23 cellular contexts compared by ENCODE assay signal in the genomic region with DNA sequence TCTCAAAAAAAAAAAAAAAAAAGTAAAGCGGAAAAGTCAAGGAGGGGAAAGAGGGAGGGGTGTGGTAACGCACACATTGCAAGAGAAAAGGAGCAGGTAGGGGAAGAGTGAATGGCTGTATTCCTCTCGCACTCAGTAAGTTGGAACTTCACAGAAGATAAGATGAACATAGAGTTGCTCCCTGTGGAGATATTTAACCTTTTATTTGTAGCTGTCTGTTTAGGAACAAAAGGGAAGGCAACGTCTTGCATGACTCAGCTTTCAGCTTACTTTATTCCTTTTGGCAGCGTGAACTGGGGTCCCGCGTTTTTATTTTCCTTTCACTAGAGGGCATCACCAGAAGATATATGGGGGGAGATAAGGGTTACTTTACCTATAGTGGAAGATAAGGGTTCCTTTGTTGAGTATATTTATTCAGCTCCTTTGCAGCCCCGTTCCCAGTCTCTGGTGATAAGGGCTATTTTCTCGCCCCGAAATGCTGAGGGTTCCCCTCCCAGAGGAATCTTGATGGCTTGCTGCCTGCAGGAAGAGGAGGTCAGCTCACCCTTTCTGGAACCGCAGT.
A peak's percentile ranks its signal among the peaks of the same experiment; 100 is the strongest.
DNase-seq lines count a peak whose midpoint lies in the region; ATAC-seq, FAIRE-seq and TF ChIP-seq lines count a peak whose summit lies in the region.
"Had no signal": no experiment of that assay in that cellular context is flagged by ENCODE, and none has a peak within 500 bp of the region (broad histone marks: within the 10 kb centered on the region; RNA-seq: fewer than 3 reads in every experiment).

No MANE protein-coding gene starts in this region.

- no peak overlapping the region for H3K4me3 Mint-ChIP-seq in activated T-cell treated with anti-CD3 and anti-CD28 coated beads, Interleukin-2, amount 50 U/mL, for 24 hours
- no peak overlapping the region for H3K4me3 Mint-ChIP-seq in activated T-cell treated with anti-CD3 and anti-CD28 coated beads, Interleukin-2, amount 50 U/mL, for 4 hours
- H3K4me3 Mint-ChIP-seq in activated B cell treated with CpG ODN at 0.5 μM for 24 hours = no peak overlapping the region
- H3K4me3 Mint-ChIP-seq: activated naive CD8-positive, alpha-beta T cell; activated T-cell treated with anti-CD3 and anti-CD28 coated beads, Interleukin-2, amount 50 U/mL, for 72 hours had no signal

- no peak for TF ChIP-seq POLR2A in GM12891 (IDR thresholded peaks at IDR 0.05; ENCODE audit: low read depth, low read length)

- peaks cover 95% of the 10 kb centered on the region for H3K36me3 Mint-ChIP-seq in activated T-cell treated with anti-CD3 and anti-CD28 coated beads, Interleukin-2, amount 50 U/mL, for 24 hours (ENCODE audit: low read depth)
- H3K36me3 Mint-ChIP-seq in activated T-cell treated with anti-CD3 and anti-CD28 coated beads, Interleukin-2, amount 50 U/mL, for 4 hours (ENCODE audit: insufficient read depth) = peaks cover 62% of the 10 kb centered on the region
- H3K36me3 Mint-ChIP-seq in activated B cell treated with CpG ODN at 0.5 μM for 24 hours (ENCODE audit: low read depth) = peaks cover 87% of the 10 kb centered on the region

- no peak for ATAC-seq in activated T-cell treated with anti-CD3 and anti-CD28 coated beads, Interleukin-2, amount 50 U/mL, for 4 hours
- no peak for ATAC-seq in activated B cell treated with CpG ODN at 0.5 μM for 24 hours (ENCODE audit: low read depth)
- ATAC-seq in GM21786 (IDR thresholded peaks at IDR 0.05; ENCODE audit: unreplicated experiment) = no peak
- ATAC-seq in GM21381 (IDR thresholded peaks at IDR 0.05; ENCODE audit: unreplicated experiment) = no peak
- ATAC-seq: activated T-cell treated with anti-CD3 and anti-CD28 coated beads, Interleukin-2, amount 50 U/mL, for 72 hours; left ventricle myocardium superior had no signal

- no peak overlapping the region for H3K4me3 ChIP-seq in iPS-18a (ENCODE audit: low read length)
- H3K4me3 ChIP-seq: PC-9, SK-N-MC, tibial artery had no signal

- no peaks in the 10 kb centered on the region for H3K36me3 ChIP-seq in iPS-18a (ENCODE audit: control insufficient read depth, low read depth, low read length)

- H3K27me3 ChIP-seq in iPS-18a (ENCODE audit: control insufficient read depth, insufficient read depth, low read length) = no peaks in the 10 kb centered on the region
- H3K27me3 ChIP-seq: tibial artery had no signal

- intact Hi-C loops in activated B cell treated with CpG ODN at 0.5 μM for 24 hours (cut with micrococcal nuclease) = no loop called here

- POLR2A ChIA-PET in activated B cell treated with CpG ODN at 0.5 μM for 24 hours (lab: Charles Lee) = no interaction called here

- no peak for FAIRE-seq in GM12891 (lab: Jason Lieb, UNC)
- FAIRE-seq: A204.1, small intestine, TTC549 had no signal

- no peak for TF ChIP-seq CTCF in activated B cell treated with CpG ODN at 0.5 μM for 24 hours (IDR thresholded peaks at IDR 0.05)

- H3K9ac ChIP-seq in iPS-18a (ENCODE audit: low read length) = peak overlapping the region; percentile 2

- peak overlapping the region; percentile 14 for H3K27ac Mint-ChIP-seq in activated T-cell treated with anti-CD3 and anti-CD28 coated beads, Interleukin-2, amount 50 U/mL, for 24 hours
- H3K27ac Mint-ChIP-seq in activated B cell treated with CpG ODN at 0.5 μM for 24 hours = peak overlapping the region; percentile 60
- H3K27ac Mint-ChIP-seq: activated naive CD8-positive, alpha-beta T cell had no signal

- DNase-seq in activated T-cell treated with anti-CD3 and anti-CD28 coated beads, Interleukin-2, amount 50 U/mL, for 24 hours = no peak
- no peak for DNase-seq in activated T-cell treated with anti-CD3 and anti-CD28 coated beads, Interleukin-2, amount 50 U/mL, for 4 hours
- DNase-seq in activated B cell treated with CpG ODN at 0.5 μM for 24 hours = no peak
- no peak for DNase-seq in GM12891 (ENCODE audit: insufficient read length, low spot score)
- DNase-seq in NCI-H1436 (lab: John Stamatoyannopoulos, UW) = no peak
- DNase-seq: activated CD4-positive, alpha-beta T cell treated with anti-CD3 and anti-CD28 coated beads, Interleukin-2, amount 50 U/mL, for 4 hours; activated T-cell treated with anti-CD3 and anti-CD28 coated beads, Interleukin-2, amount 50 U/mL, for 72 hours; DMS79 treated with DMSO at 0.1 percent for 48 hours; effector CD8-positive, alpha-beta T cell; GOT3; left ventricle myocardium superior; NCI-H2029 treated with DMSO at 0.1 percent for 48 hours; NCI-H526 treated with DMSO at 0.1 percent for 48 hours; PC-9; tibial artery had no signal

- CTCF ChIA-PET in activated B cell treated with CpG ODN at 0.5 μM for 24 hours (lab: Charles Lee) = no interaction called here

- H3K4me1 ChIP-seq in iPS-18a (ENCODE audit: control insufficient read depth, low read depth, low read length) = peaks cover 12% of the 10 kb centered on the region
- H3K4me1 ChIP-seq: tibial artery had no signal

- no peaks in the 10 kb centered on the region for H3K27me3 Mint-ChIP-seq in activated T-cell treated with anti-CD3 and anti-CD28 coated beads, Interleukin-2, amount 50 U/mL, for 24 hours
- H3K27me3 Mint-ChIP-seq in activated T-cell treated with anti-CD3 and anti-CD28 coated beads, Interleukin-2, amount 50 U/mL, for 4 hours (ENCODE audit: low read depth) = no peaks in the 10 kb centered on the region
- no peaks in the 10 kb centered on the region for H3K27me3 Mint-ChIP-seq in activated B cell treated with CpG ODN at 0.5 μM for 24 hours
- H3K27me3 Mint-ChIP-seq: activated naive CD8-positive, alpha-beta T cell had no signal

- H3K9me3 Mint-ChIP-seq in activated T-cell treated with anti-CD3 and anti-CD28 coated beads, Interleukin-2, amount 50 U/mL, for 24 hours = peaks cover 2% of the 10 kb centered on the region
- H3K9me3 Mint-ChIP-seq in activated T-cell treated with anti-CD3 and anti-CD28 coated beads, Interleukin-2, amount 50 U/mL, for 4 hours = peaks cover 5% of the 10 kb centered on the region
- peaks cover 4% of the 10 kb centered on the region for H3K9me3 Mint-ChIP-seq in activated B cell treated with CpG ODN at 0.5 μM for 24 hours
- H3K9me3 Mint-ChIP-seq: activated T-cell treated with anti-CD3 and anti-CD28 coated beads, Interleukin-2, amount 50 U/mL, for 72 hours had no signal

- peaks cover 10% of the 10 kb centered on the region for H3K4me1 Mint-ChIP-seq in activated T-cell treated with anti-CD3 and anti-CD28 coated beads, Interleukin-2, amount 50 U/mL, for 24 hours (ENCODE audit: low read depth)
- peaks cover 11% of the 10 kb centered on the region for H3K4me1 Mint-ChIP-seq in activated T-cell treated with anti-CD3 and anti-CD28 coated beads, Interleukin-2, amount 50 U/mL, for 4 hours (ENCODE audit: low read depth)
- H3K4me1 Mint-ChIP-seq in activated B cell treated with CpG ODN at 0.5 μM for 24 hours = peaks cover 11% of the 10 kb centered on the region

- H3K9me3 ChIP-seq in iPS-18a (ENCODE audit: control insufficient read depth, low read depth, low read length) = peaks cover 4% of the 10 kb centered on the region

- no peak overlapping the region for H3K27ac ChIP-seq in iPS-18a (ENCODE audit: low read length)
- H3K27ac ChIP-seq: PC-9, SK-N-MC, tibial artery had no signal

TF ChIP-seq in GM12891, 5 proteins besides CTCF, POLR2A, EP300 and RAD21:
- TF ChIP-seq TAF1 (IDR thresholded peaks at IDR 0.05; ENCODE audit: low read depth, low read length) = no peak
- no peak for TF ChIP-seq SPI1 (IDR thresholded peaks at IDR 0.05; ENCODE audit: low read depth, low read length)
- no peak for TF ChIP-seq POU2F2 (IDR thresholded peaks at IDR 0.05; ENCODE audit: low read depth, low read length)
- no peak for TF ChIP-seq PAX5 (IDR thresholded peaks at IDR 0.05; ENCODE audit: insufficient read depth, low read length, severe bottlenecking)
- no peak for TF ChIP-seq POLR2AphosphoS5 (IDR thresholded peaks at IDR 0.05; ENCODE audit: low read depth, low read length)
